Comparison of ENCODE assay signal across 8 cellular contexts in the genomic region with DNA sequence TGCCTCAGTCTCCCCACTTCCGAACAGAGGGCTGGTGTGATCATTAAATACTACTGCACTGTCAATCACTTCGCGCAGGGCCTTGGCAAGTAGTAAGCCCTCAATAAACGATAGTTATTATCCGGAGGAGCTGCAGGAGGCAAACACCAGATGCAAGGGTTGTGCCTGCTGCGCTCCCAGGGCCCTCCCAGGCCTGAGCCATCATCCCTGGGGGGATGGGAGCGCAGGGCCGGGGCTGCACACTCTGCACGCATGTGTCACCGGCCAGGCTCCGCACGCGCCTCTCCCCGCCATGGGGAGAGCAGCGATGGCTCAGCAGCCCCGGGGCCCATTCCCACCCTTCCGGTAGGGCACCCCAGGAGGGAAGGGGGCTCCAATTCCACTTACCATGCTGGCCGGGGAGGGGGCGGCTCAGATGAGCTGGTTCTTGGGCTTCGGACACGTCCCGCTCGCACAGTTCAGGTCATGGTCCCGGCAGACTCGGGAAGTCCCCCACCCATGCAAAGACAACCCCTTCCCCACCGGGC. TPM values are rescaled to one million over a fixed set of nuclear protein-coding genes. Genes with fewer than 3 reads are reported as not detected.
A peak's percentile ranks its signal among the peaks of the same experiment; 100 is the strongest.
DNase-seq lines count a peak whose midpoint lies in the region; ATAC-seq and TF ChIP-seq lines count a peak whose summit lies in the region.

No MANE protein-coding gene starts in this region.

- H3K27ac ChIP-seq in HCT116 (ENCODE audit: low read depth, low read length): peak overlapping the region; percentile 84
- peak overlapping the region; percentile 30 to 95 (median 87) for H3K27ac ChIP-seq in dorsolateral prefrontal cortex

- peaks cover 17 to 24% of the 10 kb centered on the region in 2 experiments for H3K4me1 ChIP-seq in HCT116 (ENCODE audit: control insufficient read depth in 1 of 2, insufficient read depth in 2 of 2, low read length in 2 of 2)

- no TSS peak for BruUV-seq in HCT116 (replicated peaks; lab: Mats Ljungman, UMichigan)

- ATAC-seq in HCT116: peak; percentile 61
- ATAC-seq in HG03565 (IDR thresholded peaks at IDR 0.05; ENCODE audit: unreplicated experiment): no peak

- peaks cover 17 to 30% of the 10 kb centered on the region in 2 experiments; a peak in 3 of 4 replicates for H3K36me3 ChIP-seq in HCT116 (ENCODE audit: control insufficient read depth in 1 of 2, insufficient read depth in 2 of 2, low read length in 2 of 2)

- intact Hi-C loops in HCT116 (cut with micrococcal nuclease): loop anchor here (5.0 to 10.0 kb wide), 3 partner anchors 64 to 336 kb away; no protein-coding TSS in a partner anchor
- intact Hi-C loops in dorsolateral prefrontal cortex (cut with DNase I): loop anchor here (5.0 to 10.0 kb wide), 3 partner anchors 81 to 1006 kb away; partner anchors contain the start of genes SGF29 (in 2 of the 2), KDM8 (in 1 of the 2) and SBK1 (in 1 of the 2)
- intact Hi-C loops in lower leg skin (cut with DNase I; ENCODE audit: low total_unique reads): no loop called here

- no peak for TF ChIP-seq POLR2A in HCT116 (IDR thresholded peaks at IDR 0.05; ENCODE audit: borderline replicate concordance, extremely low read depth, insufficient read depth, insufficient read length)
- TF ChIP-seq POLR2A in lower leg skin (IDR thresholded peaks at IDR 0.05): no peak

- no peaks in the 10 kb centered on the region for H3K27me3 ChIP-seq in HCT116 (ENCODE audit: insufficient read depth, low read length)
- no peaks in the 10 kb centered on the region for H3K27me3 ChIP-seq in dorsolateral prefrontal cortex

- peak overlapping the region; percentile 95 for H3K9ac ChIP-seq in HCT116 (ENCODE audit: low read length)

- 1 to 6% methylated on average over 10 to 23 of the region's 26 CpGs for WGBS in lower leg skin, 2 donors

- no peaks in the 10 kb centered on the region for H3K9me3 ChIP-seq in HCT116 (ENCODE audit: control insufficient read depth in 1 of 2, insufficient read depth in 1 of 2, low read depth in 1 of 2, low read length in 2 of 2)

- H3K9me2 ChIP-seq in HCT116 (ENCODE audit: insufficient read depth): no peaks in the 10 kb centered on the region

- CTCF ChIA-PET in HCT116 (lab: Charles Lee): no interaction called here

- H3K79me2 ChIP-seq in HCT116 (ENCODE audit: insufficient read depth, low read length): peaks cover 54% of the 10 kb centered on the region

- POLR2A ChIA-PET in HCT116 (lab: Charles Lee): no interaction called here

- DNase-seq in ELR (ENCODE audit: low read depth): peak; percentile 90
- DNase-seq in HCT116 (ENCODE audit: low read depth, low spot score): no peak
- DNase-seq in NCI-H226: peak; percentile 57
- peak; percentile 69 to 77 for DNase-seq in activated CD4-positive, alpha-beta T cell treated with anti-CD3 and anti-CD28 coated beads, Interleukin-2, amount 50 U/mL, for 48 hours
- peak; percentile 33 to 77 (median 51) for DNase-seq in dorsolateral prefrontal cortex
- peak; percentile 53 to 93 for DNase-seq in lower leg skin (ENCODE audit: low spot score in 2 of 2)
- peak; percentile 80 for DNase-seq in stimulated activated CD4-positive, alpha-beta T cell treated with anti-CD3 and anti-CD28 coated beads, Interleukin-4, amount 100 ng/mL, for 24 hours

- TF ChIP-seq CTCF in HCT116 (IDR thresholded peaks at IDR 0.05 in 2 of 3, conservative IDR thresholded peaks at IDR 0.05 in 1 of 3; ENCODE audit: borderline replicate concordance in 1 of 3, insufficient read depth in 1 of 3, low read depth in 2 of 3, low read length in 2 of 3) (no peak), dorsolateral prefrontal cortex (IDR thresholded peaks at IDR 0.05 in 54 of 56, conservative IDR thresholded peaks at IDR 0.05 in 2 of 56; ENCODE audit: low read depth in 1 of 56, partially characterized antibody in 56 of 56) (no peak), lower leg skin (IDR thresholded peaks at IDR 0.05) (no peak)

- RAD21 ChIA-PET in HCT116 (lab: Charles Lee; ENCODE audit: low non-redundant PET in 1 of 2, low total read pairs in 2 of 2, uncharacterized antibody in 2 of 2, unreplicated experiment in 2 of 2): interaction anchor here in 1 of 2 experiments (0.7 kb wide), 1 partner anchor 1683 kb away, joined by 3 read pairs; no protein-coding TSS in a partner anchor

- H4K20me1 ChIP-seq in HCT116 (ENCODE audit: insufficient read depth): peaks cover 3% of the 10 kb centered on the region; the same call in 1 of the 2 replicates

- H3K4me3 ChIP-seq in HCT116 (replicated peaks in 1 of 2; ENCODE audit: low read depth in 1 of 2, low read length in 2 of 2) (peak overlapping the region; percentile 89 to 90), dorsolateral prefrontal cortex (peak overlapping the region; percentile 44 to 95 (median 83)), lower leg skin (ENCODE audit: low read depth, poor library complexity, severe bottlenecking) (peak overlapping the region; percentile 71)

- peak overlapping the region; percentile 80 for H3K4me2 ChIP-seq in HCT116 (ENCODE audit: low read length)

- H2AFZ ChIP-seq in HCT116 (ENCODE audit: low read depth, low read length, poor library complexity, severe bottlenecking): no peak overlapping the region

- TF ChIP-seq RAD21 in HCT116 (IDR thresholded peaks at IDR 0.05; ENCODE audit: low read depth): no peak

TF ChIP-seq in HCT116, 20 proteins besides CTCF, POLR2A, EP300 and RAD21 (continues in another document):
- peak; percentile 86 for TF ChIP-seq MAX (IDR thresholded peaks at IDR 0.05)
- no peak for TF ChIP-seq EZH2phosphoT487 (IDR thresholded peaks at IDR 0.05; ENCODE audit: borderline replicate concordance)
- no peak for TF ChIP-seq EZH2 (IDR thresholded peaks at IDR 0.05)
- TF ChIP-seq JUND (IDR thresholded peaks at IDR 0.05): no peak
- no peak for TF ChIP-seq ZFX (IDR thresholded peaks at IDR 0.05)
- no peak for TF ChIP-seq ZNF274 (IDR thresholded peaks at IDR 0.05; ENCODE audit: low read depth, low read length)
- TF ChIP-seq REST (IDR thresholded peaks at IDR 0.05; ENCODE audit: low read depth): no peak
- no peak for TF ChIP-seq SRF (IDR thresholded peaks at IDR 0.05; ENCODE audit: low read depth)
- TF ChIP-seq, protein P1, sequence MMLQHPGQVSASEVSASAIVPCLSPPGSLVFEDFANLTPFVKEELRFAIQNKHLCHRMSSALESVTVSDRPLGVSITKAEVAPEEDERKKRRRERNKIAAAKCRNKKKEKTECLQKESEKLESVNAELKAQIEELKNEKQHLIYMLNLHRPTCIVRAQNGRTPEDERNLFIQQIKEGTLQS (IDR thresholded peaks at IDR 0.05): no peak
- no peak for TF ChIP-seq ZBTB33 (IDR thresholded peaks at IDR 0.05; ENCODE audit: extremely low read depth, insufficient replicate concordance, low read length)
- no peak for TF ChIP-seq SP1 (IDR thresholded peaks at IDR 0.05; ENCODE audit: low read depth)
- peak; percentile 33; the same call in 1 of the 2 replicates for TF ChIP-seq POLR2AphosphoS5 (IDR thresholded peaks at IDR 0.05; ENCODE audit: low read depth, low read length)
- TF ChIP-seq ELF1 (IDR thresholded peaks at IDR 0.05; ENCODE audit: borderline replicate concordance, low read depth): no peak
- no peak for TF ChIP-seq CEBPB (IDR thresholded peaks at IDR 0.05; ENCODE audit: low read depth)
- TF ChIP-seq CBX3 (IDR thresholded peaks at IDR 0.05; ENCODE audit: low read depth): no peak
- TF ChIP-seq SIN3A (IDR thresholded peaks at IDR 0.05; ENCODE audit: low read depth): peak; percentile 47; the same call in 1 of the 2 replicates
- no peak for TF ChIP-seq EGR1 (IDR thresholded peaks at IDR 0.05; ENCODE audit: low read depth)

RNA-seq across cellular contexts. Expression of gene XPO6, which starts 0.7 kb away (rescaled TPM):
- total RNA-seq in HCT116 (2021; ENCODE audit: unreplicated experiment) (162 TPM), dorsolateral prefrontal cortex (100 to 1,000 TPM; 111 to 213 (median 156) TPM), lower leg skin (100 to 1,000 TPM in 2 of 4 donors, 10 to 100 TPM in 2; 45.7 to 104 (median 78.1) TPM)
- polyA plus RNA-seq in HCT116 (2012): 129 and 140 TPM in 2 replicates
